In the genomic region with DNA sequence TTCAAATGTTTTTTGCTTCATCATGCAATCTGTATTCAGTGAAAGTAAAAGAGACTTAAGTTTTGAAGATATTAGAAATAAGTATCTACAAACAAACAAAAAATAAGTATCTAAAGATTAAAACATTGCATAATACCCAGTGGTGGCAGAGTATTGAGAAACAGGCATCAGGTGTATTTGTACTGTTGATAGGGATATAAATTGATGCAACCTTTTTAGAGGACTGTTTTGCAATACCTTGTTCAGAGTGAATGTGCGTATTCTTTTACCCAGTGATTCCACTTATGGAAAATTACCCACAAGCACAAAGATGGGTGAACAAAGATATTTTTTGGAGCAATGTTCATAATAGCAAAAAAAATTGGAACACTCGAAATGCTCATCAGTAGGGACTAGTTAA, we compare ENCODE assay signal across 1 cellular context.
A peak's percentile ranks its signal among the peaks of the same experiment; 100 is the strongest.
TF ChIP-seq lines count a peak whose summit lies in the region.

No MANE protein-coding gene starts in this region.

TF ChIP-seq in HepG2, 621 proteins besides CTCF, POLR2A, EP300 and RAD21 (continued from another document):
- TF ChIP-seq, protein P1, sequence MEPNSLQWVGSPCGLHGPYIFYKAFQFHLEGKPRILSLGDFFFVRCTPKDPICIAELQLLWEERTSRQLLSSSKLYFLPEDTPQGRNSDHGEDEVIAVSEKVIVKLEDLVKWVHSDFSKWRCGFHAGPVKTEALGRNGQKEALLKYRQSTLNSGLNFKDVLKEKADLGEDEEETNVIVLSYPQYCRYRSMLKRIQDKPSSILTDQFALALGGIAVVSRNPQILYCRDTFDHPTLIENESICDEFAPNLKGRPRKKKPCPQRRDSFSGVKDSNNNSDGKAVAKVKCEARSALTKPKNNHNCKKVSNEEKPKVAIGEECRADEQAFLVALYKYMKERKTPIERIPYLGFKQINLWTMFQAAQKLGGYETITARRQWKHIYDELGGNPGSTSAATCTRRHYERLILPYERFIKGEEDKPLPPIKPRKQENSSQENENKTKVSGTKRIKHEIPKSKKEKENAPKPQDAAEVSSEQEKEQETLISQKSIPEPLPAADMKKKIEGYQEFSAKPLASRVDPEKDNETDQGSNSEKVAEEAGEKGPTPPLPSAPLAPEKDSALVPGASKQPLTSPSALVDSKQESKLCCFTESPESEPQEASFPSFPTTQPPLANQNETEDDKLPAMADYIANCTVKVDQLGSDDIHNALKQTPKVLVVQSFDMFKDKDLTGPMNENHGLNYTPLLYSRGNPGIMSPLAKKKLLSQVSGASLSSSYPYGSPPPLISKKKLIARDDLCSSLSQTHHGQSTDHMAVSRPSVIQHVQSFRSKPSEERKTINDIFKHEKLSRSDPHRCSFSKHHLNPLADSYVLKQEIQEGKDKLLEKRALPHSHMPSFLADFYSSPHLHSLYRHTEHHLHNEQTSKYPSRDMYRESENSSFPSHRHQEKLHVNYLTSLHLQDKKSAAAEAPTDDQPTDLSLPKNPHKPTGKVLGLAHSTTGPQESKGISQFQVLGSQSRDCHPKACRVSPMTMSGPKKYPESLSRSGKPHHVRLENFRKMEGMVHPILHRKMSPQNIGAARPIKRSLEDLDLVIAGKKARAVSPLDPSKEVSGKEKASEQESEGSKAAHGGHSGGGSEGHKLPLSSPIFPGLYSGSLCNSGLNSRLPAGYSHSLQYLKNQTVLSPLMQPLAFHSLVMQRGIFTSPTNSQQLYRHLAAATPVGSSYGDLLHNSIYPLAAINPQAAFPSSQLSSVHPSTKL (CRISPR knock-in tag; IDR thresholded peaks at IDR 0.05), result peak; percentile 76; the same call in 1 of the 2 replicates
- TF ChIP-seq NCOA2 (CRISPR knock-in tag; IDR thresholded peaks at IDR 0.05), result peak; percentile 79
- TF ChIP-seq, protein P2, sequence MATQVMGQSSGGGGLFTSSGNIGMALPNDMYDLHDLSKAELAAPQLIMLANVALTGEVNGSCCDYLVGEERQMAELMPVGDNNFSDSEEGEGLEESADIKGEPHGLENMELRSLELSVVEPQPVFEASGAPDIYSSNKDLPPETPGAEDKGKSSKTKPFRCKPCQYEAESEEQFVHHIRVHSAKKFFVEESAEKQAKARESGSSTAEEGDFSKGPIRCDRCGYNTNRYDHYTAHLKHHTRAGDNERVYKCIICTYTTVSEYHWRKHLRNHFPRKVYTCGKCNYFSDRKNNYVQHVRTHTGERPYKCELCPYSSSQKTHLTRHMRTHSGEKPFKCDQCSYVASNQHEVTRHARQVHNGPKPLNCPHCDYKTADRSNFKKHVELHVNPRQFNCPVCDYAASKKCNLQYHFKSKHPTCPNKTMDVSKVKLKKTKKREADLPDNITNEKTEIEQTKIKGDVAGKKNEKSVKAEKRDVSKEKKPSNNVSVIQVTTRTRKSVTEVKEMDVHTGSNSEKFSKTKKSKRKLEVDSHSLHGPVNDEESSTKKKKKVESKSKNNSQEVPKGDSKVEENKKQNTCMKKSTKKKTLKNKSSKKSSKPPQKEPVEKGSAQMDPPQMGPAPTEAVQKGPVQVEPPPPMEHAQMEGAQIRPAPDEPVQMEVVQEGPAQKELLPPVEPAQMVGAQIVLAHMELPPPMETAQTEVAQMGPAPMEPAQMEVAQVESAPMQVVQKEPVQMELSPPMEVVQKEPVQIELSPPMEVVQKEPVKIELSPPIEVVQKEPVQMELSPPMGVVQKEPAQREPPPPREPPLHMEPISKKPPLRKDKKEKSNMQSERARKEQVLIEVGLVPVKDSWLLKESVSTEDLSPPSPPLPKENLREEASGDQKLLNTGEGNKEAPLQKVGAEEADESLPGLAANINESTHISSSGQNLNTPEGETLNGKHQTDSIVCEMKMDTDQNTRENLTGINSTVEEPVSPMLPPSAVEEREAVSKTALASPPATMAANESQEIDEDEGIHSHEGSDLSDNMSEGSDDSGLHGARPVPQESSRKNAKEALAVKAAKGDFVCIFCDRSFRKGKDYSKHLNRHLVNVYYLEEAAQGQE (IDR thresholded peaks at IDR 0.05; ENCODE audit: borderline replicate concordance in 1 of 2, low read depth in 1 of 2, low read length in 2 of 2), result no peak
- TF ChIP-seq, protein P3, sequence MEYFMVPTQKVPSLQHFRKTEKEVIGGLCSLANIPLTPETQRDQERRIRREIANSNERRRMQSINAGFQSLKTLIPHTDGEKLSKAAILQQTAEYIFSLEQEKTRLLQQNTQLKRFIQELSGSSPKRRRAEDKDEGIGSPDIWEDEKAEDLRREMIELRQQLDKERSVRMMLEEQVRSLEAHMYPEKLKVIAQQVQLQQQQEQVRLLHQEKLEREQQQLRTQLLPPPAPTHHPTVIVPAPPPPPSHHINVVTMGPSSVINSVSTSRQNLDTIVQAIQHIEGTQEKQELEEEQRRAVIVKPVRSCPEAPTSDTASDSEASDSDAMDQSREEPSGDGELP (IDR thresholded peaks at IDR 0.05; ENCODE audit: borderline replicate concordance, low read depth), result peak; percentile 70
- peak; percentile 36 for TF ChIP-seq FOXA3 (CRISPR knock-in tag; IDR thresholded peaks at IDR 0.05)
TF ChIP-seq in HepG2: peak in this region for 37.
